8 cellular contexts compared by ENCODE assay signal in genomic region chr2:216777637-216778273, GRCh38.
DNase-seq lines count a peak whose midpoint lies in the region; ATAC-seq and TF ChIP-seq lines count a peak whose summit lies in the region.

No MANE protein-coding gene starts in this region.

- TF ChIP-seq CTCF in fibroblast of pulmonary artery (IDR thresholded peaks at IDR 0.05; ENCODE audit: low read length, missing control alignments), result peak; percentile 64

- no peak overlapping the region for H3K4me3 ChIP-seq in fibroblast of pulmonary artery (replicated peaks; ENCODE audit: low read depth, low read length)

- peak; percentile 95 for DNase-seq in COLO829 (ENCODE audit: low spot score)
- DNase-seq in NCI-H1105 (lab: John Stamatoyannopoulos, UW), result peak; percentile 25
- peak; percentile 68 to 80 for DNase-seq in SW 1271 (lab: John Stamatoyannopoulos, UW)
- peak; percentile 55 for DNase-seq in fibroblast of pulmonary artery (ENCODE audit: low read depth)
- DNase-seq in stimulated activated CD4-positive, alpha-beta T cell treated with anti-CD3 and anti-CD28 coated beads, Interleukin-1b, Interleukin-23, amount 100 ng/mL, for 48 hours, result peak; percentile 47
- DNase-seq in NK-92 (lab: John Stamatoyannopoulos, UW; ENCODE audit: unreplicated experiment), result no peak

- peak; percentile 93 for ATAC-seq in GM18520 (IDR thresholded peaks at IDR 0.05; ENCODE audit: unreplicated experiment)
- ATAC-seq in HG02938 (IDR thresholded peaks at IDR 0.05; ENCODE audit: unreplicated experiment), result peak; percentile 99
